Comparison of ENCODE assay signal across 8 cellular contexts in the genomic region with DNA sequence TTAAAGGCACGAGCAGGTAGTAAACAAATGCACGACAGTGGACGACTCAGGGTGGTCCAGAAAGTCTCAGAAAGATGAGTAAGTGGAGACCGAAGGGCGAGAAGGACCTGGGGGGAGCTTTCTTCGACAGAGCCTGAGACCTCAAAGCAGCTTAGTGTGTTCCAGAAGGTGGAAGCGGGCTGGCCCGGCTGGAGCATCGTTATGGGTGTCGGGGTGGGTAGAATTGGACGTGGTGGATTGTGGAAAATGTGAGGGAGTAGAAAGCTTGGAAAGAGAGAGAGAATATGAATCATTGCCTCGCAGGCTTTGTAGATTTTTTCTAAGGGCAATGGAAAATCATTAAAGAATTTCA. TPM values are rescaled to one million over a fixed set of nuclear protein-coding genes. Genes with fewer than 3 reads are reported as not detected.
DNase-seq lines count a peak whose midpoint lies in the region; ATAC-seq and TF ChIP-seq lines count a peak whose summit lies in the region.

No MANE protein-coding gene starts in this region.

- WGBS in SK-N-SH (ENCODE audit: low lambda C conversion rate): 5% methylated on average over 12 of the region's 12 CpGs

- H3K4me3 Mint-ChIP-seq in activated T-cell treated with anti-CD3 and anti-CD28 coated beads, Interleukin-2, amount 50 U/mL, for 4 hours: peak overlapping the region; percentile 84

- H3K36me3 ChIP-seq in SK-N-SH (replicated peaks in 1 of 2; ENCODE audit: control insufficient read depth in 1 of 2, insufficient read depth in 2 of 2, low read length in 1 of 2) (peaks cover 0 to 7% of the 10 kb centered on the region in 2 experiments), stomach smooth muscle (ENCODE audit: control insufficient read depth in 2 of 2, insufficient read depth in 2 of 2, low read length in 2 of 2) (no peaks in the 10 kb centered on the region)

- no peak for TF ChIP-seq CTCF in SK-N-SH (IDR thresholded peaks at IDR 0.05)

- H3K4me1 Mint-ChIP-seq in activated T-cell treated with anti-CD3 and anti-CD28 coated beads, Interleukin-2, amount 50 U/mL, for 4 hours (ENCODE audit: low read depth): peaks cover 14% of the 10 kb centered on the region

- TF ChIP-seq RAD21 in SK-N-SH (IDR thresholded peaks at IDR 0.05; ENCODE audit: low read length): no peak

- peak overlapping the region; percentile 73 to 74 for H3K4me3 ChIP-seq in SK-N-SH (ENCODE audit: low read depth in 2 of 2, low read length in 1 of 2)
- H3K4me3 ChIP-seq in stomach smooth muscle (ENCODE audit: low read length in 2 of 2): peak overlapping the region; percentile 14 to 72

- no peak for TF ChIP-seq EP300 in SK-N-SH (IDR thresholded peaks at IDR 0.05; ENCODE audit: borderline replicate concordance in 1 of 2, low read depth in 1 of 2, low read length in 1 of 2)

- H3K4me2 ChIP-seq in SK-N-SH: peak overlapping the region; percentile 87

- H3K9ac ChIP-seq in SK-N-SH: peak overlapping the region; percentile 62; the same call in 1 of the 2 replicates
- no peak overlapping the region for H3K9ac ChIP-seq in stomach smooth muscle (ENCODE audit: low read length in 2 of 2)

- peaks cover 43% of the 10 kb centered on the region; the same call in 1 of the 2 replicates for H3K79me2 ChIP-seq in SK-N-SH (ENCODE audit: insufficient read depth)

- peak overlapping the region; percentile 77 for H2AFZ ChIP-seq in SK-N-SH (ENCODE audit: low read depth)

- CTCF ChIA-PET in SK-N-SH (lab: Yijun Ruan, JAX): interaction anchor here (0.5 to 4.8 kb wide), 16 partner anchors 8 to 1946 kb away, joined by 3 to 62 read pairs (median 3); a partner anchor contains a TSS

- peak in 1 of 2 donors; percentile 8 for ATAC-seq in activated T-cell treated with anti-CD3 and anti-CD28 coated beads, Interleukin-2, amount 50 U/mL, for 4 hours
- no peak for ATAC-seq in GM18868 (IDR thresholded peaks at IDR 0.05; ENCODE audit: unreplicated experiment)

- H3K9me3 ChIP-seq in SK-N-SH: no peaks in the 10 kb centered on the region
- no peaks in the 10 kb centered on the region for H3K9me3 ChIP-seq in stomach smooth muscle (ENCODE audit: control insufficient read depth in 2 of 2, low read length in 2 of 2)

- POLR2A ChIA-PET in SK-N-SH (lab: Yijun Ruan, JAX): interaction anchor here (1.8 to 1.9 kb wide), 3 partner anchors 138 to 141 kb away, joined by 5 to 7 read pairs (median 6); a partner anchor contains a TSS

- no peaks in the 10 kb centered on the region for H3K27me3 ChIP-seq in SK-N-SH (ENCODE audit: insufficient read depth)
- no peaks in the 10 kb centered on the region for H3K27me3 ChIP-seq in stomach smooth muscle (ENCODE audit: control insufficient read depth in 1 of 2, insufficient read depth in 2 of 2, low read length in 2 of 2)

- H3K4me1 ChIP-seq in SK-N-SH (ENCODE audit: control insufficient read depth in 1 of 2, insufficient read depth in 2 of 2, low read depth in 1 of 2, low read length in 1 of 2) (peaks cover 0 to 9% of the 10 kb centered on the region in 2 experiments; a peak in 2 of 4 replicates), stomach smooth muscle (ENCODE audit: control insufficient read depth, insufficient read depth, low read length) (peaks cover 12% of the 10 kb centered on the region)

- H4K20me1 ChIP-seq in SK-N-SH (ENCODE audit: insufficient read depth): no peaks in the 10 kb centered on the region

- no peaks in the 10 kb centered on the region for H3K27me3 Mint-ChIP-seq in activated T-cell treated with anti-CD3 and anti-CD28 coated beads, Interleukin-2, amount 50 U/mL, for 4 hours (ENCODE audit: low read depth)

- no peaks in the 10 kb centered on the region for H3K36me3 Mint-ChIP-seq in activated T-cell treated with anti-CD3 and anti-CD28 coated beads, Interleukin-2, amount 50 U/mL, for 4 hours (ENCODE audit: insufficient read depth)

- H3K27ac ChIP-seq in SK-N-SH (ENCODE audit: low read depth in 2 of 2, low read length in 1 of 2) (no peak overlapping the region), stomach smooth muscle (ENCODE audit: low read length) (no peak overlapping the region)

- no peaks in the 10 kb centered on the region for H3K9me3 Mint-ChIP-seq in activated T-cell treated with anti-CD3 and anti-CD28 coated beads, Interleukin-2, amount 50 U/mL, for 4 hours

- H3F3A ChIP-seq in SK-N-SH (replicated peaks; ENCODE audit: insufficient read depth): no peaks in the 10 kb centered on the region

- no peaks in the 10 kb centered on the region for H3K9me2 ChIP-seq in SK-N-SH

- no peak for DNase-seq in activated T-cell treated with anti-CD3 and anti-CD28 coated beads, Interleukin-2, amount 50 U/mL, for 4 hours
- DNase-seq in activated T-cell treated with anti-CD3 and anti-CD28 coated beads for 4 hours (no peak), SK-N-SH (peak; percentile 44), glomerular visceral epithelial cell (ENCODE audit: extremely low spot score) (peak; percentile 15), DMS 273 treated with DMSO at 0.1 percent for 48 hours (lab: John Stamatoyannopoulos, UW) (no peak)
- no peak for DNase-seq in stimulated activated CD4-positive, alpha-beta T cell treated with anti-CD3 and anti-CD28 coated beads, Interleukin-4, amount 100 ng/mL, for 24 hours

TF ChIP-seq in SK-N-SH, 30 proteins besides CTCF, POLR2A, EP300 and RAD21 (continues in another document):
- TF ChIP-seq FOSL2 (IDR thresholded peaks at IDR 0.05; ENCODE audit: borderline replicate concordance, low read depth) (no peak), POLR2AphosphoS5 (IDR thresholded peaks at IDR 0.05; ENCODE audit: low read depth, low read length) (no peak), MEF2A (IDR thresholded peaks at IDR 0.05; ENCODE audit: borderline replicate concordance, low read depth) (no peak), FOXM1 (IDR thresholded peaks at IDR 0.05; ENCODE audit: low read depth) (no peak), EZH2phosphoT487 (IDR thresholded peaks at IDR 0.05; ENCODE audit: borderline replicate concordance, low read depth) (no peak)
- TF ChIP-seq, protein P1, sequence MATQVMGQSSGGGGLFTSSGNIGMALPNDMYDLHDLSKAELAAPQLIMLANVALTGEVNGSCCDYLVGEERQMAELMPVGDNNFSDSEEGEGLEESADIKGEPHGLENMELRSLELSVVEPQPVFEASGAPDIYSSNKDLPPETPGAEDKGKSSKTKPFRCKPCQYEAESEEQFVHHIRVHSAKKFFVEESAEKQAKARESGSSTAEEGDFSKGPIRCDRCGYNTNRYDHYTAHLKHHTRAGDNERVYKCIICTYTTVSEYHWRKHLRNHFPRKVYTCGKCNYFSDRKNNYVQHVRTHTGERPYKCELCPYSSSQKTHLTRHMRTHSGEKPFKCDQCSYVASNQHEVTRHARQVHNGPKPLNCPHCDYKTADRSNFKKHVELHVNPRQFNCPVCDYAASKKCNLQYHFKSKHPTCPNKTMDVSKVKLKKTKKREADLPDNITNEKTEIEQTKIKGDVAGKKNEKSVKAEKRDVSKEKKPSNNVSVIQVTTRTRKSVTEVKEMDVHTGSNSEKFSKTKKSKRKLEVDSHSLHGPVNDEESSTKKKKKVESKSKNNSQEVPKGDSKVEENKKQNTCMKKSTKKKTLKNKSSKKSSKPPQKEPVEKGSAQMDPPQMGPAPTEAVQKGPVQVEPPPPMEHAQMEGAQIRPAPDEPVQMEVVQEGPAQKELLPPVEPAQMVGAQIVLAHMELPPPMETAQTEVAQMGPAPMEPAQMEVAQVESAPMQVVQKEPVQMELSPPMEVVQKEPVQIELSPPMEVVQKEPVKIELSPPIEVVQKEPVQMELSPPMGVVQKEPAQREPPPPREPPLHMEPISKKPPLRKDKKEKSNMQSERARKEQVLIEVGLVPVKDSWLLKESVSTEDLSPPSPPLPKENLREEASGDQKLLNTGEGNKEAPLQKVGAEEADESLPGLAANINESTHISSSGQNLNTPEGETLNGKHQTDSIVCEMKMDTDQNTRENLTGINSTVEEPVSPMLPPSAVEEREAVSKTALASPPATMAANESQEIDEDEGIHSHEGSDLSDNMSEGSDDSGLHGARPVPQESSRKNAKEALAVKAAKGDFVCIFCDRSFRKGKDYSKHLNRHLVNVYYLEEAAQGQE (IDR thresholded peaks at IDR 0.05; ENCODE audit: low read depth, low read length): no peak
- TF ChIP-seq, protein P2, sequence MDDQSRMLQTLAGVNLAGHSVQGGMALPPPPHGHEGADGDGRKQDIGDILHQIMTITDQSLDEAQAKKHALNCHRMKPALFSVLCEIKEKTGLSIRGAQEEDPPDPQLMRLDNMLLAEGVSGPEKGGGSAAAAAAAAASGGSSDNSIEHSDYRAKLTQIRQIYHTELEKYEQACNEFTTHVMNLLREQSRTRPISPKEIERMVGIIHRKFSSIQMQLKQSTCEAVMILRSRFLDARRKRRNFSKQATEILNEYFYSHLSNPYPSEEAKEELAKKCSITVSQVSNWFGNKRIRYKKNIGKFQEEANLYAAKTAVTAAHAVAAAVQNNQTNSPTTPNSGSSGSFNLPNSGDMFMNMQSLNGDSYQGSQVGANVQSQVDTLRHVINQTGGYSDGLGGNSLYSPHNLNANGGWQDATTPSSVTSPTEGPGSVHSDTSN (IDR thresholded peaks at IDR 0.05): no peak
- TF ChIP-seq, protein P3, sequence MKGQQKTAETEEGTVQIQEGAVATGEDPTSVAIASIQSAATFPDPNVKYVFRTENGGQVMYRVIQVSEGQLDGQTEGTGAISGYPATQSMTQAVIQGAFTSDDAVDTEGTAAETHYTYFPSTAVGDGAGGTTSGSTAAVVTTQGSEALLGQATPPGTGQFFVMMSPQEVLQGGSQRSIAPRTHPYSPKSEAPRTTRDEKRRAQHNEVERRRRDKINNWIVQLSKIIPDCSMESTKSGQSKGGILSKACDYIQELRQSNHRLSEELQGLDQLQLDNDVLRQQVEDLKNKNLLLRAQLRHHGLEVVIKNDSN (IDR thresholded peaks at IDR 0.05; ENCODE audit: borderline replicate concordance, low read depth): no peak
- TF ChIP-seq, protein P4, sequence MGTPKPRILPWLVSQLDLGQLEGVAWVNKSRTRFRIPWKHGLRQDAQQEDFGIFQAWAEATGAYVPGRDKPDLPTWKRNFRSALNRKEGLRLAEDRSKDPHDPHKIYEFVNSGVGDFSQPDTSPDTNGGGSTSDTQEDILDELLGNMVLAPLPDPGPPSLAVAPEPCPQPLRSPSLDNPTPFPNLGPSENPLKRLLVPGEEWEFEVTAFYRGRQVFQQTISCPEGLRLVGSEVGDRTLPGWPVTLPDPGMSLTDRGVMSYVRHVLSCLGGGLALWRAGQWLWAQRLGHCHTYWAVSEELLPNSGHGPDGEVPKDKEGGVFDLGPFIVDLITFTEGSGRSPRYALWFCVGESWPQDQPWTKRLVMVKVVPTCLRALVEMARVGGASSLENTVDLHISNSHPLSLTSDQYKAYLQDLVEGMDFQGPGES (IDR thresholded peaks at IDR 0.05; ENCODE audit: low read depth, low read length): no peak

RNA-seq across cellular contexts. Expression of a gene that starts 0.6 kb away (rescaled TPM):
- 10 to 100 TPM; 39.3 to 66.9 (median 55.4) TPM for total RNA-seq in activated T-cell treated with anti-CD3 and anti-CD28 coated beads, Interleukin-2, amount 50 U/mL, for 4 hours
- polyA plus RNA-seq in SK-N-SH (2012; rRNA removed): 5.1 and 5.5 TPM in 2 replicates
- 5.3 and 5.5 TPM in 2 replicates for polyA plus RNA-seq in SK-N-SH (2012; cell fraction: cytosol; rRNA removed)
- polyA plus RNA-seq in SK-N-SH (2012; cell fraction: nucleus; rRNA removed): 6.2 and 6.9 TPM in 2 replicates

Comparison
In these comparisons a context has a peak if more than half of its experiments do, and no peak if none do; other contexts are left out.
1. DNase-seq: peak in SK-N-SH (single experiment) and glomerular visceral epithelial cell (single experiment); none in activated T-cell treated with anti-CD3 and anti-CD28 coated beads, Interleukin-2, amount 50 U/mL, for 4 hours (single experiment), activated T-cell treated with anti-CD3 and anti-CD28 coated beads for 4 hours (single experiment), DMS 273 treated with DMSO at 0.1 percent for 48 hours (single experiment) and stimulated activated CD4-positive, alpha-beta T cell treated with anti-CD3 and anti-CD28 coated beads, Interleukin-4, amount 100 ng/mL, for 24 hours (single experiment).